23 cellular contexts compared by ENCODE assay signal in genomic region chr3:180743813-180744212, GRCh38.
DNase-seq lines count a peak whose midpoint lies in the region; ATAC-seq and TF ChIP-seq lines count a peak whose summit lies in the region.
"Had no signal": no experiment of that assay in that cellular context is flagged by ENCODE, and none has a peak within 500 bp of the region (broad histone marks: within the 10 kb centered on the region; RNA-seq: fewer than 3 reads in every experiment).

No MANE protein-coding gene starts in this region.

- H3K9me2 ChIP-seq in GM23338 (ENCODE audit: insufficient read depth): no peaks in the 10 kb centered on the region

- H3K4me2 ChIP-seq in GM23338: peak overlapping the region; percentile 37
- H3K4me2 ChIP-seq: hepatocyte had no signal

- 56 to 61% methylated on average over 10 of the region's 10 CpGs for WGBS in ectodermal cell, 2 experiments

- H3K27me3 Mint-ChIP-seq in GM23338 (ENCODE audit: insufficient read depth, low read depth, poor library complexity) (no peaks in the 10 kb centered on the region), Caco-2 (ENCODE audit: insufficient read depth, unreplicated experiment) (peaks cover 7% of the 10 kb centered on the region)

- no peak overlapping the region for H3K4me3 Mint-ChIP-seq in GM23338
- H3K4me3 Mint-ChIP-seq in Caco-2 (ENCODE audit: unreplicated experiment): no peak overlapping the region
- H3K4me3 Mint-ChIP-seq: immature natural killer cell; T-helper 2 cell treated with Interferon-gamma antibody and Interleukin-4, amounts not matched to agents 5 μg/mL and 100 μg/mL, for 36 hours had no signal

- H3F3A ChIP-seq in GM23338 (replicated peaks; ENCODE audit: low read depth): no peaks in the 10 kb centered on the region

- H3K79me2 ChIP-seq in GM23338 (replicated peaks; ENCODE audit: insufficient read depth): no peaks in the 10 kb centered on the region
- H3K79me2 ChIP-seq: hepatocyte had no signal

- peak overlapping the region; percentile 25; the same call in 1 of the 2 replicates for H3K27ac Mint-ChIP-seq in GM23338
- H3K27ac Mint-ChIP-seq in Caco-2 (ENCODE audit: unreplicated experiment): no peak overlapping the region
- H3K27ac Mint-ChIP-seq: immature natural killer cell; T-helper 2 cell treated with Interferon-gamma antibody and Interleukin-4, amounts not matched to agents 5 μg/mL and 100 μg/mL, for 36 hours had no signal

- no peaks in the 10 kb centered on the region for H4K20me1 ChIP-seq in GM23338 (replicated peaks; ENCODE audit: insufficient read depth)

- H3K36me3 Mint-ChIP-seq in GM23338 (ENCODE audit: low read depth) (no peaks in the 10 kb centered on the region), Caco-2 (ENCODE audit: insufficient read depth, unreplicated experiment) (no peaks in the 10 kb centered on the region)
- H3K36me3 Mint-ChIP-seq: immature natural killer cell had no signal

- H3K27ac ChIP-seq in GM23338 (ENCODE audit: low read depth) (peak overlapping the region; percentile 55; the same call in 1 of the 2 replicates), ectodermal cell (ENCODE audit: insufficient read depth, low read depth, low read length, poor library complexity, severe bottlenecking) (peak overlapping the region; percentile 22)
- H3K27ac ChIP-seq: C4-2B, esophagus squamous epithelium, hepatocyte, upper lobe of right lung, VCaP had no signal

- ATAC-seq in GM23338 (peak; percentile 63), HG03175 (IDR thresholded peaks at IDR 0.05; ENCODE audit: unreplicated experiment) (no peak)
- ATAC-seq: Panc1, upper lobe of right lung had no signal

- POLR2A ChIA-PET in Caco-2 (lab: Charles Lee): no interaction called here

- H3K36me3 ChIP-seq in GM23338 (ENCODE audit: insufficient read depth): no peaks in the 10 kb centered on the region
- no peaks in the 10 kb centered on the region for H3K36me3 ChIP-seq in ectodermal cell (ENCODE audit: control insufficient read depth, insufficient read depth, low read length)
- no peaks in the 10 kb centered on the region for H3K36me3 ChIP-seq in neuron (ENCODE audit: insufficient read depth, low read length)
- H3K36me3 ChIP-seq in Caco-2 (ENCODE audit: control insufficient read depth, insufficient read depth, low read length): no peaks in the 10 kb centered on the region
- H3K36me3 ChIP-seq: esophagus squamous epithelium, upper lobe of right lung had no signal

- peaks cover 19% of the 10 kb centered on the region for H3K4me1 ChIP-seq in GM23338 (ENCODE audit: insufficient read depth)
- H3K4me1 ChIP-seq in ectodermal cell (ENCODE audit: control insufficient read depth, insufficient read depth, low read length): peaks cover 28% of the 10 kb centered on the region
- H3K4me1 ChIP-seq in neuron (ENCODE audit: insufficient read depth, low read length): peaks cover 13% of the 10 kb centered on the region
- no peaks in the 10 kb centered on the region for H3K4me1 ChIP-seq in Caco-2
- H3K4me1 ChIP-seq: esophagus squamous epithelium, upper lobe of right lung had no signal

- peak; percentile 21 for DNase-seq in GM23338 (ENCODE audit: low spot score)
- peak; percentile 94 for DNase-seq in NCI-H69 (lab: John Stamatoyannopoulos, UW)
- DNase-seq in Caco-2: no peak
- no peak for DNase-seq in AG08395 (ENCODE audit: low spot score)
- DNase-seq: activated CD4-positive, alpha-beta T cell treated with anti-CD3 and anti-CD28 coated beads, Interleukin-2, amount 50 U/mL, for 1 hour; activated naive CD4-positive, alpha-beta T cell treated with Interleukin-2 at 50 U/mL for 16 hours; activated T-cell treated with anti-CD3 and anti-CD28 coated beads, Interleukin-2, amount 50 U/mL, for 48 hours; Calu3; esophagus squamous epithelium; immature natural killer cell; mesenchymal stem cell; occipital lobe; SHP77 treated with DMSO at 0.1 percent for 48 hours; small intestine; upper lobe of right lung had no signal

- TF ChIP-seq CTCF in GM23338 (conservative IDR thresholded peaks at IDR 0.05; ENCODE audit: low read depth in 2 of 2): no peak
- TF ChIP-seq CTCF in Caco-2 (IDR thresholded peaks at IDR 0.05; ENCODE audit: insufficient read depth in 1 of 2, low read depth in 1 of 2, low read length in 1 of 2, severe bottlenecking in 1 of 2, unreplicated experiment in 1 of 2): no peak

- H3K9me3 Mint-ChIP-seq in GM23338 (no peaks in the 10 kb centered on the region), Caco-2 (ENCODE audit: unreplicated experiment) (no peaks in the 10 kb centered on the region)
- H3K9me3 Mint-ChIP-seq: T-helper 2 cell treated with Interferon-gamma antibody and Interleukin-4, amounts not matched to agents 5 μg/mL and 100 μg/mL, for 36 hours had no signal

- no peaks in the 10 kb centered on the region for H3K9me3 ChIP-seq in ectodermal cell (ENCODE audit: control insufficient read depth, low read length)
- H3K9me3 ChIP-seq in neuron (ENCODE audit: low read length): no peaks in the 10 kb centered on the region
- no peaks in the 10 kb centered on the region for H3K9me3 ChIP-seq in Caco-2
- H3K9me3 ChIP-seq: esophagus squamous epithelium, upper lobe of right lung had no signal

- no peaks in the 10 kb centered on the region for H3K27me3 ChIP-seq in GM23338 (ENCODE audit: insufficient read depth)
- peaks cover 82% of the 10 kb centered on the region for H3K27me3 ChIP-seq in ectodermal cell (ENCODE audit: control insufficient read depth, insufficient read depth, low read length, poor library complexity, severe bottlenecking)
- H3K27me3 ChIP-seq in neuron (ENCODE audit: insufficient read depth, low read length): peaks cover 15% of the 10 kb centered on the region
- H3K27me3 ChIP-seq in Caco-2 (replicated peaks; ENCODE audit: control insufficient read depth, insufficient read depth, low read length): no peaks in the 10 kb centered on the region; the same call in 1 of the 2 replicates
- H3K27me3 ChIP-seq: esophagus squamous epithelium, hepatocyte, upper lobe of right lung had no signal

- H2AFZ ChIP-seq in GM23338: peak overlapping the region; percentile 88
- H2AFZ ChIP-seq in neuron (ENCODE audit: low read depth, low read length): peak overlapping the region; percentile 11
- H2AFZ ChIP-seq: hepatocyte had no signal

- BruUV-seq in Caco-2 (replicated peaks; lab: Mats Ljungman, UMichigan): no TSS peak

- CTCF ChIA-PET in Caco-2 (lab: Charles Lee): no interaction called here

- no peak overlapping the region for H3K4me3 ChIP-seq in GM23338
- no peak overlapping the region for H3K4me3 ChIP-seq in ectodermal cell (ENCODE audit: insufficient read depth, low read depth, low read length)
- no peak overlapping the region for H3K4me3 ChIP-seq in neuron (ENCODE audit: low read length)
- H3K4me3 ChIP-seq in Caco-2 (ENCODE audit: low read depth, low read length): no peak overlapping the region
- H3K4me3 ChIP-seq: esophagus squamous epithelium, hepatocyte, upper lobe of right lung had no signal

- H3K4me1 Mint-ChIP-seq in GM23338: peaks cover 30% of the 10 kb centered on the region
- no peaks in the 10 kb centered on the region for H3K4me1 Mint-ChIP-seq in Caco-2 (ENCODE audit: low read depth, unreplicated experiment)
- H3K4me1 Mint-ChIP-seq: immature natural killer cell had no signal

- intact Hi-C loops in Caco-2 (cut with micrococcal nuclease; ENCODE audit: unreplicated experiment): no loop called here

TF ChIP-seq in GM23338, 12 proteins besides CTCF, POLR2A, EP300 and RAD21 (continues in another document):
- TF ChIP-seq NANOG (IDR thresholded peaks at IDR 0.05; ENCODE audit: borderline replicate concordance) (no peak), EZH2 (IDR thresholded peaks at IDR 0.05; ENCODE audit: low read depth, unreplicated experiment) (no peak), ZNF331 (CRISPR knock-in tag; IDR thresholded peaks at IDR 0.05; ENCODE audit: low read depth) (no peak), CREB1 (CRISPR knock-in tag; IDR thresholded peaks at IDR 0.05; ENCODE audit: low read depth) (no peak)

Comparison
In these comparisons a context has a peak if more than half of its experiments do, and no peak if none do; other contexts are left out.
1. DNase-seq: peak in GM23338 (single experiment) and NCI-H69 (single experiment); none in Caco-2 (0 of 2) and AG08395 (single experiment).